ENCODE assay signal across 7 cellular contexts in the genomic region with DNA sequence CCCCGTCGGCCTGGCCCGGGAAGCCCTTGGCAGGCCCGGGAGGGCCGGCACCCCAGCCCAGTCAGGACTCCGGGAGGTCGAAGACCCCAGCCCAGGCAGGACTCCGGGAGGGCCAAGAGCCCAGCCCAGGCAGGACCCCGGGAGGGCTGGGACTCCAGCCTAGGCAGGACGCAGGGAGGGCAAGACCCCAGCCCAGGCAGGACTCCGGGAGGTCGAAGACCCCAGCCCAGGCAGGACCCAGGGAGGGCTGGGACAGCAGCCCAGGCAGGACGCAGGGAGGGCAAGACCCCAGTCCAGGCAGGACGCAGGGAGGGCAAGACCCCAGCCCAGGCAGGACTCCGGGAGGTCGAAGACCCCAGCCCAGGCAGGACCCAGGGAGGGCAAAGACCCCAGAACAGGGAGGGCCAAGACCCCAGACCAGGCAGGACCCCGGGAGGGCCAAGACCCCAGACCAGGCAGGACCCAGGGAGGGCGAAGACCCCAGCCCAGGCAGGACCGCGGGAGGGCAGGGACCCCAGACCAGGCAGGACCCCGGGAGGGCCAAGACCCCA. TPM values are rescaled to one million over a fixed set of nuclear protein-coding genes. Genes with fewer than 3 reads are reported as not detected.
DNase-seq lines count a peak whose midpoint lies in the region; ATAC-seq and TF ChIP-seq lines count a peak whose summit lies in the region.
"Not testable (repeated sequence)": the region's sequence is repeated elsewhere in the genome, so short reads cannot be mapped to it uniquely, and the experiment has no call there.

No MANE protein-coding gene starts in this region.

- not testable (repeated sequence) for H3K27me3 Mint-ChIP-seq in activated T-cell treated with anti-CD3 and anti-CD28 coated beads, Interleukin-2, amount 50 U/mL, for 24 hours; dendritic cell treated with granulocyte-macrophage colony-stimulating factor and Interleukin-4, amounts not matched to agents 40 ng/mL and 50 ng/mL, for 4 days

- H3K4me1 ChIP-seq in right cardiac atrium (ENCODE audit: control insufficient read depth, insufficient read depth, low read length), result not testable (repeated sequence)
- H3K4me1 ChIP-seq in muscle layer of colon (ENCODE audit: insufficient read depth, low read length) (peaks cover 24% of the 10 kb centered on the region), smooth muscle cell (ENCODE audit: low read depth) (peaks cover 20% of the 10 kb centered on the region)

- peak overlapping the region; percentile 76 for H3K9ac ChIP-seq in muscle layer of colon (ENCODE audit: low read length)
- peak overlapping the region; percentile 100 for H3K9ac ChIP-seq in smooth muscle cell (ENCODE audit: low read depth)

- intact Hi-C loops in dendritic cell treated with granulocyte-macrophage colony-stimulating factor and Interleukin-4, amounts not matched to agents 40 ng/mL and 50 ng/mL, for 4 days (cut with micrococcal nuclease), result loop anchor here (5.0 kb wide), 1 partner anchor 76 kb away; no protein-coding TSS in a partner anchor
- intact Hi-C loops in right cardiac atrium (cut with DNase I), result not testable (repeated sequence)

- not testable (repeated sequence) for H3F3A ChIP-seq in smooth muscle cell (ENCODE audit: low read depth)

- H3K36me3 ChIP-seq in muscle layer of colon (ENCODE audit: insufficient read depth, low read length); smooth muscle cell (ENCODE audit: low read depth): not testable (repeated sequence)

- not testable (repeated sequence) for TF ChIP-seq CTCF in GM12875 (IDR thresholded peaks at IDR 0.05; ENCODE audit: borderline replicate concordance, insufficient read depth, low read depth, low read length); NB4 (IDR thresholded peaks at IDR 0.05; ENCODE audit: low read depth, low read length); smooth muscle cell (IDR thresholded peaks at IDR 0.05; ENCODE audit: borderline replicate concordance, insufficient read depth, poor library complexity, severe bottlenecking)

- H2AFZ ChIP-seq in smooth muscle cell (ENCODE audit: low read depth), result peak overlapping the region; percentile 85

- not testable (repeated sequence) for H3K9me3 Mint-ChIP-seq in activated T-cell treated with anti-CD3 and anti-CD28 coated beads, Interleukin-2, amount 50 U/mL, for 24 hours; dendritic cell treated with granulocyte-macrophage colony-stimulating factor and Interleukin-4, amounts not matched to agents 40 ng/mL and 50 ng/mL, for 4 days

- 2% methylated on average over 21 of the region's 21 CpGs for WGBS in right cardiac atrium
- 5% methylated on average over 20 of the region's 21 CpGs for WGBS in smooth muscle cell (ENCODE audit: low lambda C conversion rate)

- peaks cover 44% of the 10 kb centered on the region for H4K20me1 ChIP-seq in smooth muscle cell (ENCODE audit: low read depth)

- peak overlapping the region; percentile 67 for H3K27ac ChIP-seq in right cardiac atrium (ENCODE audit: low read length)
- H3K27ac ChIP-seq in muscle layer of colon (ENCODE audit: low read depth, low read length), result peak overlapping the region; percentile 85
- H3K27ac ChIP-seq in smooth muscle cell (ENCODE audit: low read depth), result peak overlapping the region; percentile 72

- H3K27me3 ChIP-seq in right cardiac atrium (ENCODE audit: control insufficient read depth, insufficient read depth); muscle layer of colon (ENCODE audit: control insufficient read depth in 1 of 2, insufficient read depth in 2 of 2, low read length in 2 of 2); smooth muscle cell (ENCODE audit: low read depth): not testable (repeated sequence)

- ATAC-seq in right cardiac atrium, result not testable (repeated sequence)

- DNase-seq in NB4 (ENCODE audit: low read depth); activated T-cell treated with anti-CD3 and anti-CD28 coated beads, Interleukin-2, amount 50 U/mL, for 24 hours; right cardiac atrium; smooth muscle cell (lab: John Stamatoyannopoulos, UW; ENCODE audit: unreplicated experiment): not testable (repeated sequence)

- TF ChIP-seq POLR2A in NB4 (IDR thresholded peaks at IDR 0.05; ENCODE audit: extremely low read depth, insufficient read length), result not testable (repeated sequence)

- peaks cover 56% of the 10 kb centered on the region for H3K79me2 ChIP-seq in smooth muscle cell (ENCODE audit: low read depth)

- H3K4me3 ChIP-seq in GM12875 (ENCODE audit: low read depth, low read length) (peak overlapping the region; percentile 88), NB4 (ENCODE audit: low read depth, low read length) (peak overlapping the region; percentile 83), right cardiac atrium (ENCODE audit: low read length) (peak overlapping the region; percentile 88), muscle layer of colon (ENCODE audit: low read depth in 1 of 2, low read length in 2 of 2) (peak overlapping the region; percentile 80 to 93), smooth muscle cell (peak overlapping the region; percentile 100)

- peaks cover 21% of the 10 kb centered on the region for H3K4me1 Mint-ChIP-seq in activated T-cell treated with anti-CD3 and anti-CD28 coated beads, Interleukin-2, amount 50 U/mL, for 24 hours (ENCODE audit: low read depth)
- H3K4me1 Mint-ChIP-seq in dendritic cell treated with granulocyte-macrophage colony-stimulating factor and Interleukin-4, amounts not matched to agents 40 ng/mL and 50 ng/mL, for 4 days (ENCODE audit: low read depth), result peaks cover 59% of the 10 kb centered on the region

- H3K4me2 ChIP-seq in smooth muscle cell, result peak overlapping the region; percentile 99

- not testable (repeated sequence) for H3K9me3 ChIP-seq in right cardiac atrium (ENCODE audit: control insufficient read depth, low read length); muscle layer of colon (ENCODE audit: low read length); smooth muscle cell (replicated peaks; ENCODE audit: low read depth)

- H3K4me3 Mint-ChIP-seq in activated T-cell treated with anti-CD3 and anti-CD28 coated beads, Interleukin-2, amount 50 U/mL, for 24 hours, result peak overlapping the region; percentile 60
- H3K4me3 Mint-ChIP-seq in dendritic cell treated with granulocyte-macrophage colony-stimulating factor and Interleukin-4, amounts not matched to agents 40 ng/mL and 50 ng/mL, for 4 days, result peak overlapping the region; percentile 94

- not testable (repeated sequence) for H3K27ac Mint-ChIP-seq in activated T-cell treated with anti-CD3 and anti-CD28 coated beads, Interleukin-2, amount 50 U/mL, for 24 hours
- H3K27ac Mint-ChIP-seq in dendritic cell treated with granulocyte-macrophage colony-stimulating factor and Interleukin-4, amounts not matched to agents 40 ng/mL and 50 ng/mL, for 4 days, result peak overlapping the region; percentile 97

- H3K36me3 Mint-ChIP-seq in activated T-cell treated with anti-CD3 and anti-CD28 coated beads, Interleukin-2, amount 50 U/mL, for 24 hours (ENCODE audit: low read depth), result not testable (repeated sequence)
- H3K36me3 Mint-ChIP-seq in dendritic cell treated with granulocyte-macrophage colony-stimulating factor and Interleukin-4, amounts not matched to agents 40 ng/mL and 50 ng/mL, for 4 days (ENCODE audit: low read depth), result peaks cover 30% of the 10 kb centered on the region

RNA-seq across cellular contexts. Expression of a gene that starts 0.5 kb away (rescaled TPM):
- total RNA-seq in right cardiac atrium (10 to 100 TPM; 25.0 to 28.6 (median 26.4) TPM), smooth muscle cell (45.4 and 57.5 TPM in 2 replicates)
- polyA plus RNA-seq in right cardiac atrium (30.1 TPM), smooth muscle cell (29.6 and 30.9 TPM in 2 replicates)

RNA-seq across cellular contexts. Expression of a gene that starts 17.2 kb away (rescaled TPM):
- total RNA-seq in right cardiac atrium (10 to 100 TPM; 13.7 to 19.5 (median 16.9) TPM), smooth muscle cell (15.6 and 26.4 TPM in 2 replicates)
- polyA plus RNA-seq in right cardiac atrium (10.6 TPM), smooth muscle cell (40.2 and 40.3 TPM in 2 replicates)

RNA-seq across cellular contexts. Expression of a gene that starts 31.8 kb away (rescaled TPM):
- 1 to 10 TPM; 4.0 to 6.0 (median 4.7) TPM for total RNA-seq in right cardiac atrium
- polyA plus RNA-seq in right cardiac atrium, result 3.8 TPM
- total RNA-seq in smooth muscle cell, result 6.8 and 22.1 TPM in 2 replicates
- 6.7 and 12.5 TPM in 2 replicates for polyA plus RNA-seq in smooth muscle cell

RNA-seq across cellular contexts. Expression of a gene that starts 32.1 kb away (rescaled TPM):
- total RNA-seq in right cardiac atrium (100 to 1,000 TPM; 689 to 911 (median 734) TPM), smooth muscle cell (95.4 and 152 TPM in 2 replicates)
- polyA plus RNA-seq in right cardiac atrium (1,352 TPM), smooth muscle cell (699 and 733 TPM in 2 replicates)
